6 cellular contexts compared by ENCODE assay signal in the genomic region with DNA sequence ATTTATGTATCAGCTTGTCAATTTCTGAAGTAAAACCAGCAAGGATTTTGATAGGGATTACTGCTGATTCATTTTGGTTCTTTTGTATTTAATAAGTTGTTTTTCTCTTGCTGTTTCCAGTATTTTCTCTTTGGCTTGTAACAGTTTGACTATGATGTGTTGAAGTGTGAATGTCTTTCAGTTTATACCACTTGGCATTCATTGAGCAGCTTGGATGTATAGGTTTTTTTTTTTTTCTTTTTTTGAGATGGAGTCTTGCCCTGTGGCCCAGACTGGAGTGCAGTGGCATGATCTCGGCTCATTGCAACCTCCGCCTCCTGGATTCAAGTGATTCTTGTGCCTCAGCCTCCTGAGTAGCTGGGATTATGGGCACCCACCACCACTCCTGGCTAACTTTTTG. TPM values are rescaled to one million over a fixed set of nuclear protein-coding genes. Genes with fewer than 3 reads are reported as not detected.
"Had no signal": no experiment of that assay in that cellular context is flagged by ENCODE, and none has a peak within 500 bp of the region (broad histone marks: within the 10 kb centered on the region; RNA-seq: fewer than 3 reads in every experiment).

No MANE protein-coding gene starts in this region.

RNA-seq across cellular contexts. Expression of gene LDHAL6A, which starts 12.5 kb away (rescaled TPM):
- total RNA-seq: GM23248, H4, H7, HepG2, HFFc6, HT1080 had no signal

RNA-seq across cellular contexts. Expression of gene LDHC, which starts 56.0 kb away (rescaled TPM):
- total RNA-seq: GM23248, H4, HepG2, HT1080 had no signal
